In the genomic region with DNA sequence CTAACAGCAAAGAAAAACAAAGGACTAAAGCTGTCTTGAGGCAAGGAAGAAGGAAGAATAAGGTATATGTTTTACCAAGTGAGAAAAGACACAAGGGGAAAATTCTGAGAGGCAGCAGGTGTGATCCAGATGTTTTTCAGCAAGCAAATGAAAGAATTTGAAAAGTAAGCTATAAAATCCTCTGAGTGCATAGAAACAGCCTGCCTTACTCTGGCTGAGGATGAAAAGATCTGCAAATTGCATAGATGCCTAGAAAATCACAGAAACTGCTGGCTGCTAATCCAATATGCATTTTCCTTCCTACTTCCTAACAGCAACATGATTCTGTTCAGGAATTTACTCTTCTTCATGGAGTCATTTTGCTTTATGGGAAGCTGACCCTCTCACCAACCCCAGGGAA, we compare ENCODE assay signal across 1 cellular context.
TF ChIP-seq lines count a peak whose summit lies in the region.

No MANE protein-coding gene starts in this region.

TF ChIP-seq in SK-N-SH treated with all-trans-retinoic acid at 6 μM for 48 hours, 23 proteins besides CTCF, POLR2A, EP300 and RAD21 (continued from another document):
- TF ChIP-seq, protein P1, sequence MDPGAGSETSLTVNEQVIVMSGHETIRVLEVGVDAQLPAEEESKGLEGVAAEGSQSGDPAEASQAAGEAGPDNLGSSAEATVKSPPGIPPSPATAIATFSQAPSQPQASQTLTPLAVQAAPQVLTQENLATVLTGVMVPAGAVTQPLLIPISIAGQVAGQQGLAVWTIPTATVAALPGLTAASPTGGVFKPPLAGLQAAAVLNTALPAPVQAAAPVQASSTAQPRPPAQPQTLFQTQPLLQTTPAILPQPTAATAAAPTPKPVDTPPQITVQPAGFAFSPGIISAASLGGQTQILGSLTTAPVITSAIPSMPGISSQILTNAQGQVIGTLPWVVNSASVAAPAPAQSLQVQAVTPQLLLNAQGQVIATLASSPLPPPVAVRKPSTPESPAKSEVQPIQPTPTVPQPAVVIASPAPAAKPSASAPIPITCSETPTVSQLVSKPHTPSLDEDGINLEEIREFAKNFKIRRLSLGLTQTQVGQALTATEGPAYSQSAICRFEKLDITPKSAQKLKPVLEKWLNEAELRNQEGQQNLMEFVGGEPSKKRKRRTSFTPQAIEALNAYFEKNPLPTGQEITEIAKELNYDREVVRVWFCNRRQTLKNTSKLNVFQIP (CRISPR knock-in tag; IDR thresholded peaks at IDR 0.05; ENCODE audit: borderline replicate concordance, low read depth) = no peak
- TF ChIP-seq ZNF70 (CRISPR knock-in tag; IDR thresholded peaks at IDR 0.05) = no peak
- no peak for TF ChIP-seq TOX (CRISPR knock-in tag; IDR thresholded peaks at IDR 0.05; ENCODE audit: borderline replicate concordance)
- TF ChIP-seq ZFP30 (CRISPR knock-in tag; IDR thresholded peaks at IDR 0.05) = no peak
- no peak for TF ChIP-seq TCF4 (CRISPR knock-in tag; IDR thresholded peaks at IDR 0.05; ENCODE audit: borderline replicate concordance)
- TF ChIP-seq GLIS3 (CRISPR knock-in tag; IDR thresholded peaks at IDR 0.05) = no peak
- TF ChIP-seq PPARA (CRISPR knock-in tag; IDR thresholded peaks at IDR 0.05; ENCODE audit: borderline replicate concordance) = no peak
- no peak for TF ChIP-seq ZNF565 (CRISPR knock-in tag; conservative IDR thresholded peaks at IDR 0.05; ENCODE audit: low read depth)
- no peak for TF ChIP-seq BACH2 (CRISPR knock-in tag; IDR thresholded peaks at IDR 0.05; ENCODE audit: borderline replicate concordance)
